ENCODE assay signal across 1 cellular context in genomic region chr4:88419874-88420273, GRCh38.
TF ChIP-seq lines count a peak whose summit lies in the region.

No MANE protein-coding gene starts in this region.

TF ChIP-seq in GM12878, 131 proteins besides CTCF, POLR2A, EP300 and RAD21:
- TF ChIP-seq ZNF24 (IDR thresholded peaks at IDR 0.05) (no peak), MTA2 (IDR thresholded peaks at IDR 0.05; ENCODE audit: low read depth) (0 out of 2 replicates have a peak, but pooled peaks have one; percentile 24), MEF2B (IDR thresholded peaks at IDR 0.05; ENCODE audit: partially characterized antibody, poor library complexity, severe bottlenecking) (peak; percentile 72), ZNF274 (IDR thresholded peaks at IDR 0.05; ENCODE audit: insufficient read depth, insufficient read length) (no peak), CBX3 (IDR thresholded peaks at IDR 0.05; ENCODE audit: borderline replicate concordance, low read depth) (no peak), ESRRA (IDR thresholded peaks at IDR 0.05; ENCODE audit: low read length) (no peak), TCF12 (IDR thresholded peaks at IDR 0.05; ENCODE audit: low read depth, low read length) (no peak), IRF4 (IDR thresholded peaks at IDR 0.05; ENCODE audit: low read depth, low read length) (no peak), KLF5 (IDR thresholded peaks at IDR 0.05; ENCODE audit: partially characterized antibody) (no peak), IKZF2 (IDR thresholded peaks at IDR 0.05) (peak; percentile 23 to 38; a peak in 2 of 4 replicates), MEF2A (IDR thresholded peaks at IDR 0.05; ENCODE audit: insufficient read depth, low read depth, low read length) (peak; percentile 70; the same call in 1 of the 2 replicates), ATF7 (IDR thresholded peaks at IDR 0.05; ENCODE audit: low read depth) (0 out of 2 replicates have a peak, but pooled peaks have one; percentile 24), RCOR1 (conservative IDR thresholded peaks at IDR 0.05; ENCODE audit: low read depth, low read length) (no peak), WRNIP1 (IDR thresholded peaks at IDR 0.05; ENCODE audit: borderline replicate concordance, low read depth, low read length) (no peak), HCFC1 (IDR thresholded peaks at IDR 0.05; ENCODE audit: low read length) (no peak), ZNF207 (IDR thresholded peaks at IDR 0.05; ENCODE audit: borderline replicate concordance) (no peak), SP1 (IDR thresholded peaks at IDR 0.05; ENCODE audit: low read depth, low read length) (no peak), NBN (IDR thresholded peaks at IDR 0.05) (0 out of 2 replicates have a peak, but pooled peaks have one; percentile 44), CBX5 (IDR thresholded peaks at IDR 0.05; ENCODE audit: low read depth) (no peak)
- TF ChIP-seq, protein P1, sequence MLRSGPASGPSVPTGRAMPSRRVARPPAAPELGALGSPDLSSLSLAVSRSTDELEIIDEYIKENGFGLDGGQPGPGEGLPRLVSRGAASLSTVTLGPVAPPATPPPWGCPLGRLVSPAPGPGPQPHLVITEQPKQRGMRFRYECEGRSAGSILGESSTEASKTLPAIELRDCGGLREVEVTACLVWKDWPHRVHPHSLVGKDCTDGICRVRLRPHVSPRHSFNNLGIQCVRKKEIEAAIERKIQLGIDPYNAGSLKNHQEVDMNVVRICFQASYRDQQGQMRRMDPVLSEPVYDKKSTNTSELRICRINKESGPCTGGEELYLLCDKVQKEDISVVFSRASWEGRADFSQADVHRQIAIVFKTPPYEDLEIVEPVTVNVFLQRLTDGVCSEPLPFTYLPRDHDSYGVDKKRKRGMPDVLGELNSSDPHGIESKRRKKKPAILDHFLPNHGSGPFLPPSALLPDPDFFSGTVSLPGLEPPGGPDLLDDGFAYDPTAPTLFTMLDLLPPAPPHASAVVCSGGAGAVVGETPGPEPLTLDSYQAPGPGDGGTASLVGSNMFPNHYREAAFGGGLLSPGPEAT (IDR thresholded peaks at IDR 0.05; ENCODE audit: low read depth), result 0 out of 2 replicates have a peak, but pooled peaks have one; percentile 17
- TF ChIP-seq, protein P2, sequence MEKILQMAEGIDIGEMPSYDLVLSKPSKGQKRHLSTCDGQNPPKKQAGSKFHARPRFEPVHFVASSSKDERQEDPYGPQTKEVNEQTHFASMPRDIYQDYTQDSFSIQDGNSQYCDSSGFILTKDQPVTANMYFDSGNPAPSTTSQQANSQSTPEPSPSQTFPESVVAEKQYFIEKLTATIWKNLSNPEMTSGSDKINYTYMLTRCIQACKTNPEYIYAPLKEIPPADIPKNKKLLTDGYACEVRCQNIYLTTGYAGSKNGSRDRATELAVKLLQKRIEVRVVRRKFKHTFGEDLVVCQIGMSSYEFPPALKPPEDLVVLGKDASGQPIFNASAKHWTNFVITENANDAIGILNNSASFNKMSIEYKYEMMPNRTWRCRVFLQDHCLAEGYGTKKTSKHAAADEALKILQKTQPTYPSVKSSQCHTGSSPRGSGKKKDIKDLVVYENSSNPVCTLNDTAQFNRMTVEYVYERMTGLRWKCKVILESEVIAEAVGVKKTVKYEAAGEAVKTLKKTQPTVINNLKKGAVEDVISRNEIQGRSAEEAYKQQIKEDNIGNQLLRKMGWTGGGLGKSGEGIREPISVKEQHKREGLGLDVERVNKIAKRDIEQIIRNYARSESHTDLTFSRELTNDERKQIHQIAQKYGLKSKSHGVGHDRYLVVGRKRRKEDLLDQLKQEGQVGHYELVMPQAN (conservative IDR thresholded peaks at IDR 0.05), result no peak
- TF ChIP-seq, protein P3, sequence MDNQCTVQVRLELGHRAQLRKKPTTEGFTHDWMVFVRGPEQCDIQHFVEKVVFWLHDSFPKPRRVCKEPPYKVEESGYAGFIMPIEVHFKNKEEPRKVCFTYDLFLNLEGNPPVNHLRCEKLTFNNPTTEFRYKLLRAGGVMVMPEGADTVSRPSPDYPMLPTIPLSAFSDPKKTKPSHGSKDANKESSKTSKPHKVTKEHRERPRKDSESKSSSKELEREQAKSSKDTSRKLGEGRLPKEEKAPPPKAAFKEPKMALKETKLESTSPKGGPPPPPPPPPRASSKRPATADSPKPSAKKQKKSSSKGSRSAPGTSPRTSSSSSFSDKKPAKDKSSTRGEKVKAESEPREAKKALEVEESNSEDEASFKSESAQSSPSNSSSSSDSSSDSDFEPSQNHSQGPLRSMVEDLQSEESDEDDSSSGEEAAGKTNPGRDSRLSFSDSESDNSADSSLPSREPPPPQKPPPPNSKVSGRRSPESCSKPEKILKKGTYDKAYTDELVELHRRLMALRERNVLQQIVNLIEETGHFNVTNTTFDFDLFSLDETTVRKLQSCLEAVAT (IDR thresholded peaks at IDR 0.05), result peak; percentile 56
